Comparison of ENCODE assay signal across 1 cellular context in genomic region chr1:233971753-233972152, GRCh38.
TF ChIP-seq lines count a peak whose summit lies in the region.

No MANE protein-coding gene starts in this region.

TF ChIP-seq in WTC11, 78 proteins besides CTCF, POLR2A, EP300 and RAD21:
- TF ChIP-seq AR (CRISPR knock-in tag; IDR thresholded peaks at IDR 0.05) (no peak), GABPB1 (CRISPR knock-in tag; IDR thresholded peaks at IDR 0.05) (no peak)
